ENCODE assay signal across 9 cellular contexts in the genomic region with DNA sequence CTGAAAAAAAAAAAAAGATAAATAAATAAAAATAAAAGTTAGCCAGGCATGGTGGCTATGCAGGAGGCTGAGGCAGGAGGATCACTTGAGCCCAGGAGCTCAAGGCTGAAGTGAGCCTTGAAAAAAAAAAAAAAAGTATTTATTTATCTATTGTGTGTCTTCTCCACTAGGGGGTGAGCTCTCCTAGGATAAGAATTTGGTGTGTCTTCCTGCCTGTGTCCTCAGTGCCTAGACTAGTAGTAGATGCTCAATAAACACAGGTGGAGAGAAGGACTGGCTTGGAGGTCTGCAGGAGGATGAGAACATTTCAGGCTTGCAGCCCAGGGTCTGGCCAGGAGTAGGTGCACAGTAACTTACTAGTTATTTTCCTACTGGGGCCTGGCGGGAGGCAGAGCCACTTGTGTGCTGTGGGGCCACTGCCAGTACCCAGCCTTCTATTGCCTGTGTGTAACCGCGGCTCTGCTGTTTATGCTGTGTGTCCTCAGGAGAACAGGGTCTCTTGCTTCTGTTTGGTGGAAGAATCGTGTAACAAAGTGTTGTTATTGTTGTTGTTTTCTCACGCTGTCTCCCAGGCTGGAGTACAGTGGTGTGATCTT. TPM values are rescaled to one million over a fixed set of nuclear protein-coding genes. Genes with fewer than 3 reads are reported as not detected.
DNase-seq lines count a peak whose midpoint lies in the region; ATAC-seq and TF ChIP-seq lines count a peak whose summit lies in the region.
"Had no signal": no experiment of that assay in that cellular context is flagged by ENCODE, and none has a peak within 500 bp of the region (broad histone marks: within the 10 kb centered on the region; RNA-seq: fewer than 3 reads in every experiment).

No MANE protein-coding gene starts in this region.

- no peaks in the 10 kb centered on the region for H3K9me3 Mint-ChIP-seq in brain
- peaks cover 0 to 1% (median 0%) of the 10 kb centered on the region in 11 donors for H3K9me3 Mint-ChIP-seq in naive thymus-derived CD4-positive, alpha-beta T cell
- H3K9me3 Mint-ChIP-seq: activated naive CD4-positive, alpha-beta T cell treated with anti-CD3 and anti-CD28 coated beads, Interleukin-2, amount 50 U/mL, for 24 hours had no signal

- ATAC-seq in naive thymus-derived CD4-positive, alpha-beta T cell = peak; percentile 42
- ATAC-seq in HG03565 (IDR thresholded peaks at IDR 0.05; ENCODE audit: unreplicated experiment) = no peak

- peak overlapping the region in 1 of 5 experiments; percentile 53 for H3K27ac Mint-ChIP-seq in brain
- H3K27ac Mint-ChIP-seq in naive thymus-derived CD4-positive, alpha-beta T cell = no peak overlapping the region
- H3K27ac Mint-ChIP-seq: activated naive CD4-positive, alpha-beta T cell treated with anti-CD3 and anti-CD28 coated beads, Interleukin-2, amount 50 U/mL, for 24 hours had no signal

- no peak overlapping the region for H3K27ac ChIP-seq in naive thymus-derived CD4-positive, alpha-beta T cell (ENCODE audit: low read depth, low read length)

- no peak overlapping the region for H3K4me3 ChIP-seq in naive thymus-derived CD4-positive, alpha-beta T cell (ENCODE audit: low read length)

- H3K27me3 ChIP-seq in naive thymus-derived CD4-positive, alpha-beta T cell (ENCODE audit: control insufficient read depth in 2 of 2, insufficient read depth in 2 of 2, low read length in 2 of 2) = no peaks in the 10 kb centered on the region

- H3K9me3 ChIP-seq in naive thymus-derived CD4-positive, alpha-beta T cell (ENCODE audit: control insufficient read depth in 2 of 3, low read length in 3 of 3) = no peaks in the 10 kb centered on the region

- peaks cover 0 to 15% (median 0%) of the 10 kb centered on the region in 3 experiments for H3K36me3 ChIP-seq in naive thymus-derived CD4-positive, alpha-beta T cell (ENCODE audit: control insufficient read depth in 2 of 3, insufficient read depth in 3 of 3, low read length in 3 of 3)

- H3K36me3 Mint-ChIP-seq in brain = peaks cover 41% of the 10 kb centered on the region
- H3K36me3 Mint-ChIP-seq in naive thymus-derived CD4-positive, alpha-beta T cell = peaks cover 0 to 8% (median 0%) of the 10 kb centered on the region in 5 donors
- H3K36me3 Mint-ChIP-seq: activated naive CD4-positive, alpha-beta T cell treated with anti-CD3 and anti-CD28 coated beads, Interleukin-2, amount 50 U/mL, for 24 hours had no signal

- peak; percentile 24 for DNase-seq in stimulated activated CD4-positive, alpha-beta T cell treated with anti-CD3 and anti-CD28 coated beads, Interleukin-4, amount 100 ng/mL, for 24 hours
- DNase-seq in stimulated activated CD4-positive, alpha-beta T cell treated with anti-CD3 and anti-CD28 coated beads, Interleukin-4, amount 100 ng/mL, for 4 hours = no peak
- DNase-seq in NCI-H2171 treated with DMSO at 0.1 percent for 48 hours (lab: John Stamatoyannopoulos, UW) = peak; percentile 71
- DNase-seq in naive thymus-derived CD4-positive, alpha-beta T cell = peak in 7 of 9 donors; percentile 41 to 77 (median 65)
- no peak for DNase-seq in stimulated activated CD4-positive, alpha-beta T cell treated with anti-CD3 and anti-CD28 coated beads, Interleukin-4, amount 100 ng/mL, for 1 hour
- DNase-seq in DMS79 (lab: John Stamatoyannopoulos, UW) = no peak

- H3K4me3 Mint-ChIP-seq in brain = peak overlapping the region in 1 of 5 experiments; percentile 28
- no peak overlapping the region for H3K4me3 Mint-ChIP-seq in naive thymus-derived CD4-positive, alpha-beta T cell
- H3K4me3 Mint-ChIP-seq: activated naive CD4-positive, alpha-beta T cell treated with anti-CD3 and anti-CD28 coated beads, Interleukin-2, amount 50 U/mL, for 24 hours had no signal

- H3K27me3 Mint-ChIP-seq in brain = peaks cover 5% of the 10 kb centered on the region
- H3K27me3 Mint-ChIP-seq in naive thymus-derived CD4-positive, alpha-beta T cell = peaks cover 0 to 2% (median 0%) of the 10 kb centered on the region in 5 donors
- H3K27me3 Mint-ChIP-seq: activated naive CD4-positive, alpha-beta T cell treated with anti-CD3 and anti-CD28 coated beads, Interleukin-2, amount 50 U/mL, for 24 hours had no signal

- H3K4me1 Mint-ChIP-seq in brain = peaks cover 21% of the 10 kb centered on the region
- peaks cover 5 to 30% (median 22%) of the 10 kb centered on the region in 7 donors for H3K4me1 Mint-ChIP-seq in naive thymus-derived CD4-positive, alpha-beta T cell

- CTCF ChIA-PET in naive thymus-derived CD4-positive, alpha-beta T cell (lab: Charles Lee) = interaction anchor here (0.6 to 3.6 kb wide), 16 partner anchors 8 to 161 kb away, joined by 3 to 31 read pairs (median 3); no protein-coding TSS in a partner anchor

- TF ChIP-seq CTCF in brain (conservative IDR thresholded peaks at IDR 0.05) = peak; percentile 58 to 61

- POLR2A ChIA-PET in naive thymus-derived CD4-positive, alpha-beta T cell (lab: Charles Lee) = interaction anchor here (0.6 to 1.9 kb wide), 7 partner anchors 13 to 118 kb away, joined by 3 to 6 read pairs (median 3); no protein-coding TSS in a partner anchor

- intact Hi-C loops in naive thymus-derived CD4-positive, alpha-beta T cell (cut with micrococcal nuclease) = loop anchor here (1.0 kb wide), 5 partner anchors 78 to 329 kb away; no protein-coding TSS in a partner anchor

- peaks cover 9 to 18% of the 10 kb centered on the region in 2 donors for H3K4me1 ChIP-seq in naive thymus-derived CD4-positive, alpha-beta T cell (ENCODE audit: control insufficient read depth in 2 of 2, insufficient read depth in 2 of 2, low read length in 2 of 2)

RNA-seq across cellular contexts. Expression of a gene that starts 5.4 kb away (rescaled TPM):
- polyA plus RNA-seq in brain (ENCODE audit: insufficient read depth, low read depth, low replicate concordance) = 27.6 TPM
- 10 to 100 TPM in 4 of 5 experiments, 1 to 10 TPM in 1; 5.3 to 21.4 (median 19.2) TPM for total RNA-seq in naive thymus-derived CD4-positive, alpha-beta T cell
- polyA plus RNA-seq in naive thymus-derived CD4-positive, alpha-beta T cell = under 1 TPM in 1 of 2 donors, not detected in 1; 0.03 TPM

RNA-seq across cellular contexts. Expression of a gene that starts 37.1 kb away (rescaled TPM):
- 108 TPM for polyA plus RNA-seq in brain (ENCODE audit: insufficient read depth, low read depth, low replicate concordance)
- 10 to 100 TPM; 41.0 to 82.1 (median 54.9) TPM for total RNA-seq in naive thymus-derived CD4-positive, alpha-beta T cell
- 10 to 100 TPM; 23.6 to 37.3 TPM for polyA plus RNA-seq in naive thymus-derived CD4-positive, alpha-beta T cell

RNA-seq across cellular contexts. Expression of a gene that starts 45.7 kb away (rescaled TPM):
- 3.5 TPM for polyA plus RNA-seq in brain (ENCODE audit: insufficient read depth, low read depth, low replicate concordance)
- total RNA-seq in naive thymus-derived CD4-positive, alpha-beta T cell = not detected
- under 1 TPM in 1 of 2 donors, not detected in 1; 0.41 TPM for polyA plus RNA-seq in naive thymus-derived CD4-positive, alpha-beta T cell

RNA-seq across cellular contexts. Expression of a gene that starts 50.9 kb away (rescaled TPM):
- polyA plus RNA-seq in brain (ENCODE audit: insufficient read depth, low read depth, low replicate concordance) = 0.80 TPM
- total RNA-seq in naive thymus-derived CD4-positive, alpha-beta T cell = 1 to 10 TPM; 1.5 to 3.9 (median 2.4) TPM
- polyA plus RNA-seq in naive thymus-derived CD4-positive, alpha-beta T cell = under 1 TPM; 0.05 to 0.21 TPM

Comparison
In these comparisons a context has a peak if more than half of its experiments do, and no peak if none do; other contexts are left out.
1. DNase-seq: peak in stimulated activated CD4-positive, alpha-beta T cell treated with anti-CD3 and anti-CD28 coated beads, Interleukin-4, amount 100 ng/mL, for 24 hours (single experiment), NCI-H2171 treated with DMSO at 0.1 percent for 48 hours (single experiment) and naive thymus-derived CD4-positive, alpha-beta T cell (7 of 9); none in stimulated activated CD4-positive, alpha-beta T cell treated with anti-CD3 and anti-CD28 coated beads, Interleukin-4, amount 100 ng/mL, for 4 hours (0 of 2), stimulated activated CD4-positive, alpha-beta T cell treated with anti-CD3 and anti-CD28 coated beads, Interleukin-4, amount 100 ng/mL, for 1 hour (single experiment) and DMS79 (single experiment).
2. RNA of a gene that starts 5.4 kb away (polyA plus RNA-seq): 27.6 TPM in brain (single experiment); 0.03 TPM in naive thymus-derived CD4-positive, alpha-beta T cell; every median in the first group is over 10 times any median in the second.